ENCODE assay signal across 8 cellular contexts in genomic region chr2:68487773-68488355, GRCh38. TPM values are rescaled to one million over a fixed set of nuclear protein-coding genes. Genes with fewer than 3 reads are reported as not detected.
DNase-seq lines count a peak whose midpoint lies in the region; ATAC-seq and TF ChIP-seq lines count a peak whose summit lies in the region.

No MANE protein-coding gene starts in this region.

- no peaks in the 10 kb centered on the region for H3F3A ChIP-seq in DOHH2 (ENCODE audit: control insufficient read depth, insufficient read depth)

- H3K4me1 ChIP-seq in DOHH2 (ENCODE audit: control insufficient read depth, low read length), result peaks cover 5% of the 10 kb centered on the region
- peaks cover 17% of the 10 kb centered on the region for H3K4me1 ChIP-seq in Karpas-422 (ENCODE audit: low read length)

- H4K20me1 ChIP-seq in DOHH2 (ENCODE audit: control insufficient read depth, insufficient read depth, low read depth, low read length) (no peaks in the 10 kb centered on the region; the same call in 1 of the 2 replicates), Karpas-422 (ENCODE audit: insufficient read depth, low read depth, low read length) (no peaks in the 10 kb centered on the region)

- no peaks in the 10 kb centered on the region for H3K36me3 Mint-ChIP-seq in activated CD8-positive, alpha-beta T cell treated with anti-CD3 and anti-CD28 coated beads, Interleukin-2, amount 10 ng/mL, durations not matched to agents 7 days and 5 days (ENCODE audit: low read depth)

- intact Hi-C loops in left colon (cut with DNase I, micrococcal nuclease) (loop anchor here in 1 of 2 donors (10.0 kb wide), 1 partner anchor 437 kb away; no protein-coding TSS in a partner anchor), sciatic nerve (cut with DNase I) (no loop called here)

- H3K79me2 ChIP-seq in DOHH2 (ENCODE audit: control insufficient read depth, low read length), result peaks cover 3% of the 10 kb centered on the region
- no peaks in the 10 kb centered on the region for H3K79me2 ChIP-seq in Karpas-422 (ENCODE audit: low read length)

- H3K4me2 ChIP-seq in DOHH2 (ENCODE audit: low read length) (no peak overlapping the region), Karpas-422 (ENCODE audit: low read depth, low read length, poor library complexity, severe bottlenecking) (peak overlapping the region; percentile 3)

- H3K9me3 Mint-ChIP-seq in activated CD8-positive, alpha-beta T cell treated with anti-CD3 and anti-CD28 coated beads, Interleukin-2, amount 10 ng/mL, durations not matched to agents 7 days and 5 days (ENCODE audit: insufficient read depth), result no peaks in the 10 kb centered on the region

- no peaks in the 10 kb centered on the region for H3K27me3 ChIP-seq in DOHH2 (ENCODE audit: control insufficient read depth, low read length)
- no peaks in the 10 kb centered on the region for H3K27me3 ChIP-seq in Karpas-422 (ENCODE audit: low read length)

- no peak overlapping the region for H3K27ac ChIP-seq in DOHH2 (ENCODE audit: low read depth, low read length)
- no peak overlapping the region for H3K27ac ChIP-seq in Karpas-422 (ENCODE audit: low read length)

- no peak overlapping the region for H3K9ac ChIP-seq in Karpas-422 (ENCODE audit: low read length)

- no peak overlapping the region for H3K27ac Mint-ChIP-seq in activated CD8-positive, alpha-beta T cell treated with anti-CD3 and anti-CD28 coated beads, Interleukin-2, amount 10 ng/mL, durations not matched to agents 7 days and 5 days

- H3K36me3 ChIP-seq in DOHH2 (ENCODE audit: control insufficient read depth, low read length) (no peaks in the 10 kb centered on the region), Karpas-422 (ENCODE audit: insufficient read depth, low read length) (no peaks in the 10 kb centered on the region)

- ATAC-seq in activated CD8-positive, alpha-beta T cell treated with anti-CD3 and anti-CD28 coated beads, Interleukin-2, amount 10 ng/mL, durations not matched to agents 7 days and 5 days, result peak; percentile 49
- ATAC-seq in left colon (peak; percentile 60), sciatic nerve (no peak)

- no peaks in the 10 kb centered on the region for H3K9me2 ChIP-seq in DOHH2 (replicated peaks; ENCODE audit: control insufficient read depth, low read length)
- H3K9me2 ChIP-seq in Karpas-422 (replicated peaks; ENCODE audit: insufficient read depth, low read length), result no peaks in the 10 kb centered on the region

- peak; percentile 51 for TF ChIP-seq CTCF in DOHH2 (IDR thresholded peaks at IDR 0.05; ENCODE audit: low read depth, low read length, poor library complexity, severe bottlenecking)

- H3K27me3 Mint-ChIP-seq in activated CD8-positive, alpha-beta T cell treated with anti-CD3 and anti-CD28 coated beads, Interleukin-2, amount 10 ng/mL, durations not matched to agents 7 days and 5 days (ENCODE audit: low read depth), result no peaks in the 10 kb centered on the region

- peaks cover 3% of the 10 kb centered on the region for H3K4me1 Mint-ChIP-seq in activated CD8-positive, alpha-beta T cell treated with anti-CD3 and anti-CD28 coated beads, Interleukin-2, amount 10 ng/mL, durations not matched to agents 7 days and 5 days (ENCODE audit: low read depth)

- H3K9me3 ChIP-seq in DOHH2 (ENCODE audit: control insufficient read depth, insufficient read depth, low read length) (no peaks in the 10 kb centered on the region), Karpas-422 (ENCODE audit: low read length) (no peaks in the 10 kb centered on the region)

- no peak overlapping the region for H2AFZ ChIP-seq in Karpas-422 (ENCODE audit: low read length)

- H3K4me3 ChIP-seq in DOHH2 (ENCODE audit: low read length), result no peak overlapping the region
- H3K4me3 ChIP-seq in Karpas-422 (ENCODE audit: low read length), result no peak overlapping the region

- DNase-seq in Karpas-422 (peak; percentile 85), left colon (no peak), sciatic nerve (ENCODE audit: low spot score) (no peak), nucleus accumbens (lab: John Stamatoyannopoulos, UW) (no peak)
- no peak for DNase-seq in activated CD8-positive, alpha-beta T cell treated with anti-CD3 and anti-CD28 coated beads, Interleukin-2, amount 10 ng/mL, durations not matched to agents 7 days and 5 days
- no peak for DNase-seq in activated CD4-positive, alpha-beta T cell treated with anti-CD3 and anti-CD28 coated beads, Interleukin-2, amount 50 U/mL, for 48 hours
- DNase-seq in stimulated activated CD4-positive, alpha-beta T cell treated with anti-CD3 and anti-CD28 coated beads, Interleukin-4, amount 100 ng/mL, for 24 hours, result no peak

- POLR2A ChIA-PET in activated CD8-positive, alpha-beta T cell treated with anti-CD3 and anti-CD28 coated beads, Interleukin-2, amount 10 ng/mL, durations not matched to agents 7 days and 5 days (lab: Charles Lee), result interaction anchor here (0.6 kb wide), 1 partner anchor 455 kb away, joined by 3 read pairs; no protein-coding TSS in a partner anchor

- CTCF ChIA-PET in activated CD8-positive, alpha-beta T cell treated with anti-CD3 and anti-CD28 coated beads, Interleukin-2, amount 10 ng/mL, durations not matched to agents 7 days and 5 days (lab: Charles Lee), result interaction anchor here (0.7 to 2.9 kb wide), 39 partner anchors 8 to 456 kb away, joined by 3 to 34 read pairs (median 4); partner anchors contain the start of genes APLF and FBXO48

- no peak overlapping the region for H3K4me3 Mint-ChIP-seq in activated CD8-positive, alpha-beta T cell treated with anti-CD3 and anti-CD28 coated beads, Interleukin-2, amount 10 ng/mL, durations not matched to agents 7 days and 5 days

RNA-seq across cellular contexts. Expression of gene APLF, which starts 20.5 kb away (rescaled TPM):
- total RNA-seq in Karpas-422 (2014; rRNA removed; shearing (Covaris generic); ENCODE audit: low replicate concordance), result 2.5 and 5.3 TPM in 2 replicates
- total RNA-seq in activated CD8-positive, alpha-beta T cell treated with anti-CD3 and anti-CD28 coated beads, Interleukin-2, amount 10 ng/mL, durations not matched to agents 7 days and 5 days, result 1 to 10 TPM; 2.2 to 2.6 TPM
- total RNA-seq in left colon (1 to 10 TPM; 1.3 to 3.4 TPM), sciatic nerve (14.4 TPM)

RNA-seq across cellular contexts. Expression of gene FBXO48, which starts 20.8 kb away (rescaled TPM):
- total RNA-seq in Karpas-422 (2014; rRNA removed; shearing (Covaris generic); ENCODE audit: low replicate concordance), result 0.61 and 1.7 TPM in 2 replicates
- 1 to 10 TPM; 2.4 to 2.6 TPM for total RNA-seq in activated CD8-positive, alpha-beta T cell treated with anti-CD3 and anti-CD28 coated beads, Interleukin-2, amount 10 ng/mL, durations not matched to agents 7 days and 5 days
- total RNA-seq in left colon (1 to 10 TPM; 1.5 to 2.1 TPM), sciatic nerve (2.1 TPM)
